8 cellular contexts compared by ENCODE assay signal in genomic region chr7:143362126-143362961, GRCh38. TPM values are rescaled to one million over a fixed set of nuclear protein-coding genes. Genes with fewer than 3 reads are reported as not detected.
A peak's percentile ranks its signal among the peaks of the same experiment; 100 is the strongest.
DNase-seq lines count a peak whose midpoint lies in the region; ATAC-seq, FAIRE-seq and TF ChIP-seq lines count a peak whose summit lies in the region.

Gene FAM131B (minus strand): TSS chr7:143362713. CDS start chr7:143362603, 110 bp downstream.

- peak; percentile 36 for ATAC-seq in HG03442 (IDR thresholded peaks at IDR 0.05; ENCODE audit: unreplicated experiment)

- in situ Hi-C loops in G401 (cut with HindIII; ENCODE audit: low sequenced_read_pairs), result no loop called here

- no peak for TF ChIP-seq POLR2A in H54 (IDR thresholded peaks at IDR 0.05; ENCODE audit: low read depth, low read length)

- DNase-seq in G401 (ENCODE audit: low spot score) (peak; percentile 66), frontal cortex (ENCODE audit: low spot score in 2 of 2) (peak; percentile 81 to 87), nucleus accumbens (lab: John Stamatoyannopoulos, UW) (peak in 40 of 56 donors; percentile 32 to 73 (median 56)), H54 (ENCODE audit: insufficient read length, low spot score) (no peak), inferior parietal cortex (ENCODE audit: extremely low spot score) (no peak), NCI-H526 treated with DMSO at 0.1 percent for 48 hours (lab: John Stamatoyannopoulos, UW) (no peak)
- peak; percentile 62 for DNase-seq in activated T-cell treated with anti-CD3 and anti-CD28 coated beads, Interleukin-2, amount 50 U/mL, for 24 hours

- peak within 1 kb of the TSS; percentile 28 for H3K27ac Mint-ChIP-seq in activated T-cell treated with anti-CD3 and anti-CD28 coated beads, Interleukin-2, amount 50 U/mL, for 24 hours

- peak within 1 kb of the TSS; percentile 81 for H3K4me3 Mint-ChIP-seq in activated T-cell treated with anti-CD3 and anti-CD28 coated beads, Interleukin-2, amount 50 U/mL, for 24 hours

- H3K27me3 Mint-ChIP-seq in activated T-cell treated with anti-CD3 and anti-CD28 coated beads, Interleukin-2, amount 50 U/mL, for 24 hours, result peaks cover 41% of the 10 kb centered on the region

- H3K36me3 Mint-ChIP-seq in activated T-cell treated with anti-CD3 and anti-CD28 coated beads, Interleukin-2, amount 50 U/mL, for 24 hours (ENCODE audit: low read depth), result no peaks in the 10 kb centered on the region

- no peaks in the 10 kb centered on the region for H3K9me3 Mint-ChIP-seq in activated T-cell treated with anti-CD3 and anti-CD28 coated beads, Interleukin-2, amount 50 U/mL, for 24 hours

- peaks cover 8% of the 10 kb centered on the region for H3K4me1 Mint-ChIP-seq in activated T-cell treated with anti-CD3 and anti-CD28 coated beads, Interleukin-2, amount 50 U/mL, for 24 hours (ENCODE audit: low read depth)

- FAIRE-seq in frontal cortex (lab: Jason Lieb, UNC) (no peak), H54 (lab: Jason Lieb, UNC) (no peak)

RNA-seq across cellular contexts. Expression of gene FAM131B, which starts in this region (rescaled TPM):
- total RNA-seq in G401 (2014; rRNA removed; shearing (Covaris generic)), result 0.06 and 0.31 TPM in 2 replicates
- total RNA-seq in frontal cortex, result 73.8 TPM

Comparison
In these comparisons a context has a peak if more than half of its experiments do, and no peak if none do; other contexts are left out.
1. RNA of gene FAM131B (total RNA-seq): 73.8 TPM in frontal cortex (single experiment); 0.06 to 0.31 TPM in G401; every median in the first group is over 10 times any median in the second.
2. Peak in DNase-seq in G401; RNA of the gene not detected or under 1 TPM.
3. DNase-seq: peak in activated T-cell treated with anti-CD3 and anti-CD28 coated beads, Interleukin-2, amount 50 U/mL, for 24 hours (single experiment), frontal cortex (2 of 2) and nucleus accumbens (40 of 56); none in H54 (single experiment), inferior parietal cortex (single experiment) and NCI-H526 treated with DMSO at 0.1 percent for 48 hours (single experiment).